8 cellular contexts compared by ENCODE assay signal in genomic region chr10:110918633-110919348, GRCh38. TPM values are rescaled to one million over a fixed set of nuclear protein-coding genes. Genes with fewer than 3 reads are reported as not detected.
DNase-seq lines count a peak whose midpoint lies in the region; ATAC-seq, FAIRE-seq and TF ChIP-seq lines count a peak whose summit lies in the region.

TSS of gene BBIP1 (minus strand) at chr10:110919180. CDS start at chr10:110918157, 1,023 bp downstream.

- 0 to 1% (median 0%) methylated on average over 17 to 42 of the region's 42 CpGs for WGBS in spleen, 5 donors

- H3K36me3 ChIP-seq in A673 (ENCODE audit: insufficient read depth, low read length, poor library complexity, severe bottlenecking) (no peaks in the 10 kb centered on the region), kidney (ENCODE audit: control insufficient read depth in 1 of 2, insufficient read depth in 2 of 2, low read length in 2 of 2) (no peaks in the 10 kb centered on the region), spleen (peaks cover 0 to 15% (median 0%) of the 10 kb centered on the region in 6 donors)

- FAIRE-seq in kidney (lab: Jason Lieb, UNC), result peak; percentile 98

- H3K4me3 Mint-ChIP-seq in T-helper 1 cell treated with Interleukin-12 subunit alpha and Interleukin-12 subunit beta and Interleukin-4 antibody, amounts not matched to agents 30 μg/mL and 1 μg/mL, for 36 hours, result peak within 1 kb of the TSS; percentile 97
- peak within 1 kb of the TSS; percentile 91 for H3K4me3 Mint-ChIP-seq in chondrocyte (ENCODE audit: unreplicated experiment)

- POLR2A ChIA-PET in A673 (lab: Charles Lee; ENCODE audit: low non-redundant PET), result interaction anchor here (0.6 to 1.1 kb wide), 3 partner anchors 80 to 596 kb away, joined by 4 read pairs; no protein-coding TSS in a partner anchor

- TSS peak; percentile 51 for BruUV-seq in A673 (replicated peaks; lab: Mats Ljungman, UMichigan)

- intact Hi-C loops in A673 (cut with micrococcal nuclease; ENCODE audit: unreplicated experiment) (loop anchor here (5.0 to 10.0 kb wide), 2 partner anchors 46 to 614 kb away; partner anchors contain the start of genes PDCD4 and SMNDC1), kidney (cut with DNase I) (no loop called here), spleen (cut with DNase I; ENCODE audit: low total_unique reads) (no loop called here)

- H3K27me3 ChIP-seq in A673 (replicated peaks; ENCODE audit: insufficient read depth, low read depth, low read length, poor library complexity) (no peaks in the 10 kb centered on the region), spleen (replicated peaks in 1 of 7) (no peaks in the 10 kb centered on the region)

- H3K4me1 Mint-ChIP-seq in T-helper 1 cell treated with Interleukin-12 subunit alpha and Interleukin-12 subunit beta and Interleukin-4 antibody, amounts not matched to agents 30 μg/mL and 1 μg/mL, for 36 hours (ENCODE audit: low read depth), result peaks cover 30% of the 10 kb centered on the region
- H3K4me1 Mint-ChIP-seq in chondrocyte (ENCODE audit: low read depth), result peaks cover 63% of the 10 kb centered on the region

- peak within 1 kb of the TSS; percentile 95 to 96 for H3K9ac ChIP-seq in kidney (ENCODE audit: low read length in 2 of 2)

- ATAC-seq in HG02798 (IDR thresholded peaks at IDR 0.05; ENCODE audit: poor library complexity, unreplicated experiment), result peak; percentile 88

- DNase-seq in A673 (ENCODE audit: low spot score), result peak; percentile 100
- DNase-seq in NCI-H1417 (lab: John Stamatoyannopoulos, UW), result peak; percentile 94 to 99 (median 97)
- peak; percentile 98 for DNase-seq in chondrocyte (ENCODE audit: low spot score)
- peak; percentile 99 for DNase-seq in kidney
- peak; percentile 99 for DNase-seq in spleen

- H3K27ac Mint-ChIP-seq in T-helper 1 cell treated with Interleukin-12 subunit alpha and Interleukin-12 subunit beta and Interleukin-4 antibody, amounts not matched to agents 30 μg/mL and 1 μg/mL, for 36 hours, result peak within 1 kb of the TSS; percentile 99
- peak within 1 kb of the TSS; percentile 100 for H3K27ac Mint-ChIP-seq in chondrocyte (ENCODE audit: unreplicated experiment)

- peaks cover 44% of the 10 kb centered on the region for H3K4me1 ChIP-seq in A673 (ENCODE audit: insufficient read depth, low read length, poor library complexity, severe bottlenecking)
- peaks cover 3 to 11% of the 10 kb centered on the region in 2 donors for H3K4me1 ChIP-seq in kidney (ENCODE audit: control insufficient read depth in 1 of 2, insufficient read depth in 1 of 2, low read depth in 1 of 2, low read length in 2 of 2)
- peaks cover 13 to 78% (median 48%) of the 10 kb centered on the region in 6 donors for H3K4me1 ChIP-seq in spleen

- H3K27ac ChIP-seq in A673 (ENCODE audit: low read depth, low read length, poor library complexity, severe bottlenecking), result peak within 1 kb of the TSS; percentile 94
- peak within 1 kb of the TSS; percentile 100 for H3K27ac ChIP-seq in kidney (ENCODE audit: low read depth in 2 of 2, low read length in 2 of 2)
- H3K27ac ChIP-seq in spleen, result peak within 1 kb of the TSS; percentile 96 to 100 (median 97)

- H3K9me3 Mint-ChIP-seq in T-helper 1 cell treated with Interleukin-12 subunit alpha and Interleukin-12 subunit beta and Interleukin-4 antibody, amounts not matched to agents 30 μg/mL and 1 μg/mL, for 36 hours, result no peaks in the 10 kb centered on the region
- no peaks in the 10 kb centered on the region for H3K9me3 Mint-ChIP-seq in chondrocyte (ENCODE audit: low read depth)

- TF ChIP-seq CTCF in A673 (conservative IDR thresholded peaks at IDR 0.05; ENCODE audit: low read depth, low read length) (no peak), chondrocyte (IDR thresholded peaks at IDR 0.05) (no peak), kidney (IDR thresholded peaks at IDR 0.05; ENCODE audit: borderline replicate concordance, extremely low read depth, insufficient read depth) (peak; percentile 3), spleen (IDR thresholded peaks at IDR 0.05 in 8 of 11, conservative IDR thresholded peaks at IDR 0.05 in 3 of 11) (peak in 8 of 11 experiments; percentile 15 to 64 (median 38))

- H3K36me3 Mint-ChIP-seq in T-helper 1 cell treated with Interleukin-12 subunit alpha and Interleukin-12 subunit beta and Interleukin-4 antibody, amounts not matched to agents 30 μg/mL and 1 μg/mL, for 36 hours (ENCODE audit: low read depth), result peaks cover 3% of the 10 kb centered on the region
- H3K36me3 Mint-ChIP-seq in chondrocyte (ENCODE audit: low read depth), result no peaks in the 10 kb centered on the region

- H3K9me3 ChIP-seq in A673 (ENCODE audit: low read depth, low read length, poor library complexity, severe bottlenecking), result no peaks in the 10 kb centered on the region
- H3K9me3 ChIP-seq in kidney (ENCODE audit: control insufficient read depth in 1 of 2, low read length in 2 of 2), result no peaks in the 10 kb centered on the region
- H3K9me3 ChIP-seq in spleen, result no peaks in the 10 kb centered on the region

- TF ChIP-seq POLR2A in GM15510 (IDR thresholded peaks at IDR 0.05; ENCODE audit: borderline replicate concordance, extremely low read depth, insufficient read length) (peak; percentile 68), spleen (IDR thresholded peaks at IDR 0.05) (peak in 2 of 3 donors; percentile 4 to 45)

- CTCF ChIA-PET in A673 (lab: Charles Lee), result interaction anchor here (0.6 to 1.0 kb wide), 3 partner anchors 25 to 1553 kb away, joined by 3 to 5 read pairs (median 4); no protein-coding TSS in a partner anchor

- H3K4me3 ChIP-seq in A673 (ENCODE audit: low read depth, low read length, poor library complexity, severe bottlenecking), result peak within 1 kb of the TSS; percentile 71
- H3K4me3 ChIP-seq in kidney (ENCODE audit: low read length in 2 of 2), result peak within 1 kb of the TSS; percentile 99 to 100
- peak within 1 kb of the TSS; percentile 62 to 93 (median 76) for H3K4me3 ChIP-seq in spleen

- no peaks in the 10 kb centered on the region for H3K27me3 Mint-ChIP-seq in T-helper 1 cell treated with Interleukin-12 subunit alpha and Interleukin-12 subunit beta and Interleukin-4 antibody, amounts not matched to agents 30 μg/mL and 1 μg/mL, for 36 hours (ENCODE audit: low read depth)
- H3K27me3 Mint-ChIP-seq in chondrocyte (ENCODE audit: low read depth), result no peaks in the 10 kb centered on the region

RNA-seq across cellular contexts. Expression of gene BBIP1, which starts in this region (rescaled TPM):
- total RNA-seq in A673 (2021) (32.9 and 33.9 TPM in 2 replicates), chondrocyte (22.2 to 26.4 TPM (median 25.0 TPM) in 3 replicates), kidney (34.8 TPM), spleen (10 to 100 TPM; 20.7 to 40.0 (median 34.4) TPM)
- polyA plus RNA-seq in kidney (ENCODE audit: insufficient read depth, low read depth, low replicate concordance) (36.1 TPM), spleen (10 to 100 TPM; 22.3 to 27.5 (median 22.5) TPM)

Comparison
In these comparisons a context has a peak if more than half of its experiments do, and no peak if none do; other contexts are left out.
1. Peak in every context shown above with its lines: DNase-seq, ATAC-seq, H3K4me3 ChIP-seq and H3K27ac ChIP-seq.
2. CTCF ChIP-seq: peak in kidney (single experiment) and spleen (8 of 11); none in A673 (single experiment) and chondrocyte (single experiment).